8 cellular contexts compared by ENCODE assay signal in genomic region chr22:36366291-36366708, GRCh38. TPM values are rescaled to one million over a fixed set of nuclear protein-coding genes. Genes with fewer than 3 reads are reported as not detected.
A peak's percentile ranks its signal among the peaks of the same experiment; 100 is the strongest.
DNase-seq lines count a peak whose midpoint lies in the region; ATAC-seq and TF ChIP-seq lines count a peak whose summit lies in the region.

No MANE protein-coding gene starts in this region.

- peaks cover 93 to 100% (median 100%) of the 10 kb centered on the region in 3 donors for H3K4me1 Mint-ChIP-seq in CD8-positive, alpha-beta memory T cell
- peaks cover 98% of the 10 kb centered on the region for H3K4me1 Mint-ChIP-seq in osteocyte (ENCODE audit: unreplicated experiment)

- no peaks in the 10 kb centered on the region for H3K9me3 Mint-ChIP-seq in CD8-positive, alpha-beta memory T cell
- no peaks in the 10 kb centered on the region for H3K9me3 Mint-ChIP-seq in osteocyte (ENCODE audit: unreplicated experiment)

- H3K4me1 ChIP-seq in CD8-positive, alpha-beta memory T cell (ENCODE audit: insufficient read depth, low read length) = peaks cover 100% of the 10 kb centered on the region
- H3K4me1 ChIP-seq in RWPE2 (ENCODE audit: insufficient read depth, poor library complexity, severe bottlenecking) (peaks cover 100% of the 10 kb centered on the region), esophagus muscularis mucosa (peaks cover 99 to 100% (median 100%) of the 10 kb centered on the region in 4 donors)

- 30% methylated on average over 10 of the region's 10 CpGs for WGBS in esophagus muscularis mucosa

- TF ChIP-seq CTCF in RWPE2 (IDR thresholded peaks at IDR 0.05; ENCODE audit: poor library complexity, severe bottlenecking) = no peak
- TF ChIP-seq CTCF in esophagus muscularis mucosa (IDR thresholded peaks at IDR 0.05) = no peak
- no peak for TF ChIP-seq CTCF in osteocyte (IDR thresholded peaks at IDR 0.05)

- CTCF ChIA-PET in CD8-positive, alpha-beta memory T cell (lab: Charles Lee) = interaction anchor here (1.3 to 3.5 kb wide), 8 partner anchors 8 to 104 kb away, joined by 3 to 22 read pairs (median 5); no protein-coding TSS in a partner anchor

- H3K27me3 Mint-ChIP-seq in CD8-positive, alpha-beta memory T cell = peaks cover 0 to 6% of the 10 kb centered on the region in 2 donors
- H3K27me3 Mint-ChIP-seq in osteocyte (ENCODE audit: unreplicated experiment) = no peaks in the 10 kb centered on the region

- DNase-seq in CD8-positive, alpha-beta memory T cell = peak in 1 of 5 donors; percentile 64
- DNase-seq in RWPE2 (ENCODE audit: low spot score) = no peak
- DNase-seq in esophagus muscularis mucosa (ENCODE audit: extremely low spot score) = no peak
- no peak for DNase-seq in osteocyte (ENCODE audit: extremely low spot score, unreplicated experiment)
- DNase-seq in RKO (ENCODE audit: low spot score) = no peak
- no peak for DNase-seq in H4 (ENCODE audit: low spot score)
- DNase-seq in midbrain (lab: John Stamatoyannopoulos, UW) = no peak

- TF ChIP-seq EP300 in esophagus muscularis mucosa (IDR thresholded peaks at IDR 0.05) = no peak

- peak overlapping the region; percentile 93 to 99 (median 94) for H3K27ac Mint-ChIP-seq in CD8-positive, alpha-beta memory T cell
- peak overlapping the region; percentile 91 for H3K27ac Mint-ChIP-seq in osteocyte (ENCODE audit: unreplicated experiment)

- H3K4me3 Mint-ChIP-seq in CD8-positive, alpha-beta memory T cell = peak overlapping the region; percentile 64 to 92 (median 88)
- H3K4me3 Mint-ChIP-seq in osteocyte (ENCODE audit: unreplicated experiment) = peak overlapping the region; percentile 40

- no peak overlapping the region for H3K4me3 ChIP-seq in CD8-positive, alpha-beta memory T cell (ENCODE audit: low read length)
- no peak overlapping the region for H3K4me3 ChIP-seq in RWPE2 (ENCODE audit: severe bottlenecking)
- peak overlapping the region in 3 of 4 donors; percentile 1 to 33 (median 9) for H3K4me3 ChIP-seq in esophagus muscularis mucosa

- POLR2A ChIA-PET in CD8-positive, alpha-beta memory T cell (lab: Charles Lee) = interaction anchor here (0.7 to 2.5 kb wide), 9 partner anchors 10 to 34 kb away, joined by 3 to 19 read pairs (median 4); no protein-coding TSS in a partner anchor

- ATAC-seq in RWPE2 (ENCODE audit: low read depth) = no peak
- ATAC-seq in GM18858 (IDR thresholded peaks at IDR 0.05; ENCODE audit: unreplicated experiment) = no peak

- no peaks in the 10 kb centered on the region for H3K9me3 ChIP-seq in CD8-positive, alpha-beta memory T cell (ENCODE audit: low read length)
- H3K9me3 ChIP-seq in RWPE2 (ENCODE audit: severe bottlenecking) (no peaks in the 10 kb centered on the region), esophagus muscularis mucosa (no peaks in the 10 kb centered on the region)

- H3K36me3 Mint-ChIP-seq in CD8-positive, alpha-beta memory T cell = peaks cover 4 to 54% (median 7%) of the 10 kb centered on the region in 3 donors
- H3K36me3 Mint-ChIP-seq in osteocyte (ENCODE audit: unreplicated experiment) = peaks cover 4% of the 10 kb centered on the region

- H3K27me3 ChIP-seq in CD8-positive, alpha-beta memory T cell (ENCODE audit: insufficient read depth, low read length, poor library complexity, severe bottlenecking) = no peaks in the 10 kb centered on the region
- H3K27me3 ChIP-seq in RWPE2 (ENCODE audit: insufficient read depth, poor library complexity, severe bottlenecking) (no peaks in the 10 kb centered on the region), esophagus muscularis mucosa (no peaks in the 10 kb centered on the region)

- H3K27ac ChIP-seq in CD8-positive, alpha-beta memory T cell (ENCODE audit: low read depth, low read length) = peak overlapping the region; percentile 73
- H3K27ac ChIP-seq in RWPE2 (ENCODE audit: poor library complexity, severe bottlenecking) = peak overlapping the region; percentile 96
- H3K27ac ChIP-seq in esophagus muscularis mucosa (replicated peaks in 1 of 4) = peak overlapping the region; percentile 95 to 100 (median 98)

- intact Hi-C loops in esophagus muscularis mucosa (cut with DNase I) = no loop called here

- no peak for TF ChIP-seq POLR2A in esophagus muscularis mucosa (IDR thresholded peaks at IDR 0.05; ENCODE audit: low read depth)

- H3K36me3 ChIP-seq in CD8-positive, alpha-beta memory T cell (ENCODE audit: insufficient read depth, low read length) = peaks cover 17% of the 10 kb centered on the region
- H3K36me3 ChIP-seq in RWPE2 (ENCODE audit: low read depth) = peaks cover 83% of the 10 kb centered on the region
- peaks cover 0 to 6% (median 3%) of the 10 kb centered on the region in 4 donors for H3K36me3 ChIP-seq in esophagus muscularis mucosa

RNA-seq across cellular contexts. Expression of gene MYH9, which starts 21.5 kb away (rescaled TPM):
- 100 to 1,000 TPM; 680 to 684 TPM for total RNA-seq in CD8-positive, alpha-beta memory T cell
- polyA plus RNA-seq in CD8-positive, alpha-beta memory T cell = 425 TPM
- total RNA-seq in esophagus muscularis mucosa (100 to 1,000 TPM; 241 to 387 (median 358) TPM), osteocyte (938 and 1,044 TPM in 2 replicates)
- total RNA-seq in H4 (2014; rRNA removed; shearing (Covaris generic)) = 57.5 and 82.9 TPM in 2 replicates

Comparison
In these comparisons a context has a peak if more than half of its experiments do, and no peak if none do; other contexts are left out.
1. H3K4me3 ChIP-seq: peak in esophagus muscularis mucosa (3 of 4); none in CD8-positive, alpha-beta memory T cell (single experiment) and RWPE2 (single experiment).
2. Peak in every context shown above with its lines, with median percentiles within 50 percentile points of each other: H3K27ac ChIP-seq.